In genomic region chr2:195850764-195851163, GRCh38 we compare ENCODE assay signal across 35 cellular contexts.
"Had no signal": no experiment of that assay in that cellular context is flagged by ENCODE, and none has a peak within 500 bp of the region (broad histone marks: within the 10 kb centered on the region; RNA-seq: fewer than 3 reads in every experiment).

No MANE protein-coding gene starts in this region.

- ATAC-seq: activated CD4-positive, alpha-beta T cell treated with anti-CD3 and anti-CD28 coated beads for 36 hours; activated CD4-positive, CD25-positive, alpha-beta regulatory T cell treated with anti-CD3 and anti-CD28 coated beads, Interleukin-2, amount 50 U/mL, for 24 hours; activated CD8-positive, alpha-beta memory T cell treated with anti-CD3 and anti-CD28 coated beads, Interleukin-2, amount 10 ng/mL, durations not matched to agents 7 days and 5 days; activated CD8-positive, alpha-beta T cell treated with anti-CD3 and anti-CD28 coated beads, Interleukin-2, amount 10 ng/mL, durations not matched to agents 7 days and 5 days had no signal

- H3K36me3 Mint-ChIP-seq: activated CD8-positive, alpha-beta memory T cell treated with anti-CD3 and anti-CD28 coated beads, Interleukin-2, amount 10 ng/mL, durations not matched to agents 7 days and 5 days; activated naive CD4-positive, alpha-beta T cell treated with anti-CD3 and anti-CD28 coated beads, Interleukin-2, amount 10 ng/mL, durations not matched to agents 7 days and 5 days; activated naive CD4-positive, alpha-beta T cell treated with anti-CD3 and anti-CD28 coated beads, Interleukin-2, amount 50 U/mL, for 24 hours; activated naive CD8-positive, alpha-beta T cell treated with anti-CD3 and anti-CD28 coated beads for 36 hours; brain had no signal

- H3K4me3 ChIP-seq: ascending aorta, cardiac muscle cell had no signal

- H3K4me3 Mint-ChIP-seq: activated CD4-positive, alpha-beta memory T cell treated with anti-CD3 and anti-CD28 coated beads, Interleukin-2, amount 10 ng/mL, durations not matched to agents 7 days and 5 days; activated CD4-positive, alpha-beta T cell treated with anti-CD3 and anti-CD28 coated beads for 36 hours; activated CD4-positive, alpha-beta T cell treated with anti-CD3 and anti-CD28 coated beads, Interleukin-2, amount 10 ng/mL, durations not matched to agents 7 days and 5 days; activated CD8-positive, alpha-beta memory T cell treated with anti-CD3 and anti-CD28 coated beads, Interleukin-2, amount 10 ng/mL, durations not matched to agents 7 days and 5 days; activated CD8-positive, alpha-beta T cell treated with anti-CD3 and anti-CD28 coated beads, Interleukin-2, amount 10 ng/mL, durations not matched to agents 7 days and 5 days; activated naive CD4-positive, alpha-beta T cell treated with anti-CD3 and anti-CD28 coated beads, Interleukin-2, amount 10 ng/mL, durations not matched to agents 7 days and 5 days; activated naive CD4-positive, alpha-beta T cell treated with anti-CD3 and anti-CD28 coated beads, Interleukin-2, amount 50 U/mL, for 24 hours; activated naive CD8-positive, alpha-beta T cell treated with anti-CD3 and anti-CD28 coated beads for 36 hours; activated T-cell treated with anti-CD3 and anti-CD28 coated beads, Interleukin-2, amount 50 U/mL, for 24 hours; brain; central memory CD8-positive, alpha-beta T cell; T-helper 1 cell treated with Interleukin-12 subunit alpha and Interleukin-12 subunit beta and Interleukin-4 antibody, amounts not matched to agents 30 μg/mL and 1 μg/mL, for 36 hours; T-helper 2 cell treated with Interferon-gamma antibody and Interleukin-4, amounts not matched to agents 5 μg/mL and 100 μg/mL, for 36 hours had no signal

- H3K27ac Mint-ChIP-seq: activated CD4-positive, alpha-beta memory T cell treated with anti-CD3 and anti-CD28 coated beads, Interleukin-2, amount 10 ng/mL, durations not matched to agents 7 days and 5 days; activated CD4-positive, alpha-beta T cell treated with anti-CD3 and anti-CD28 coated beads for 36 hours; activated CD4-positive, alpha-beta T cell treated with anti-CD3 and anti-CD28 coated beads, Interleukin-2, amount 10 ng/mL, durations not matched to agents 7 days and 5 days; activated CD8-positive, alpha-beta memory T cell treated with anti-CD3 and anti-CD28 coated beads, Interleukin-2, amount 10 ng/mL, durations not matched to agents 7 days and 5 days; activated CD8-positive, alpha-beta T cell treated with anti-CD3 and anti-CD28 coated beads, Interleukin-2, amount 10 ng/mL, durations not matched to agents 7 days and 5 days; activated naive CD4-positive, alpha-beta T cell treated with anti-CD3 and anti-CD28 coated beads, Interleukin-2, amount 10 ng/mL, durations not matched to agents 7 days and 5 days; activated naive CD4-positive, alpha-beta T cell treated with anti-CD3 and anti-CD28 coated beads, Interleukin-2, amount 50 U/mL, for 24 hours; activated naive CD8-positive, alpha-beta T cell treated with anti-CD3 and anti-CD28 coated beads for 36 hours; activated T-cell treated with anti-CD3 and anti-CD28 coated beads, Interleukin-2, amount 50 U/mL, for 24 hours; activated T-helper 2 cell treated with anti-CD3 and anti-CD28 coated beads, Interferon-gamma antibody, Interleukin-2, Interleukin-4, amounts not matched to agents 10 μg/mL and 5 μg/mL and 100 μg/mL, durations not matched to agents 14 hours and 24 hours and 36 hours; brain; T-helper 1 cell treated with Interleukin-12 subunit alpha and Interleukin-12 subunit beta and Interleukin-4 antibody, amounts not matched to agents 30 μg/mL and 1 μg/mL, for 36 hours; T-helper 2 cell treated with Interferon-gamma antibody and Interleukin-4, amounts not matched to agents 5 μg/mL and 100 μg/mL, for 36 hours had no signal

- H3K27me3 Mint-ChIP-seq: activated CD4-positive, alpha-beta memory T cell treated with anti-CD3 and anti-CD28 coated beads, Interleukin-2, amount 10 ng/mL, durations not matched to agents 7 days and 5 days; activated CD4-positive, alpha-beta T cell treated with anti-CD3 and anti-CD28 coated beads for 36 hours; activated CD8-positive, alpha-beta memory T cell treated with anti-CD3 and anti-CD28 coated beads, Interleukin-2, amount 10 ng/mL, durations not matched to agents 7 days and 5 days; activated naive CD4-positive, alpha-beta T cell treated with anti-CD3 and anti-CD28 coated beads, Interleukin-2, amount 50 U/mL, for 24 hours; activated naive CD8-positive, alpha-beta T cell treated with anti-CD3 and anti-CD28 coated beads for 36 hours; activated T-cell treated with anti-CD3 and anti-CD28 coated beads, Interleukin-2, amount 50 U/mL, for 24 hours; brain had no signal

- H3K4me1 ChIP-seq: ascending aorta had no signal

- H3K36me3 ChIP-seq: ascending aorta, cardiac muscle cell had no signal

- H3K27me3 ChIP-seq: ascending aorta, cardiac muscle cell had no signal

- H3K27ac ChIP-seq: ascending aorta, cardiac muscle cell, VCaP had no signal

- H3K9me3 ChIP-seq: ascending aorta had no signal

- H3K9me3 Mint-ChIP-seq: activated CD4-positive, alpha-beta memory T cell treated with anti-CD3 and anti-CD28 coated beads, Interleukin-2, amount 10 ng/mL, durations not matched to agents 7 days and 5 days; activated CD4-positive, alpha-beta T cell treated with anti-CD3 and anti-CD28 coated beads, Interleukin-2, amount 10 ng/mL, durations not matched to agents 7 days and 5 days; activated naive CD4-positive, alpha-beta T cell treated with anti-CD3 and anti-CD28 coated beads, Interleukin-2, amount 10 ng/mL, durations not matched to agents 7 days and 5 days; activated naive CD4-positive, alpha-beta T cell treated with anti-CD3 and anti-CD28 coated beads, Interleukin-2, amount 50 U/mL, for 24 hours; activated naive CD8-positive, alpha-beta T cell treated with anti-CD3 and anti-CD28 coated beads for 36 hours; activated T-cell treated with anti-CD3 and anti-CD28 coated beads, Interleukin-2, amount 50 U/mL, for 24 hours; activated T-helper 2 cell treated with anti-CD3 and anti-CD28 coated beads, Interferon-gamma antibody, Interleukin-2, Interleukin-4, amounts not matched to agents 10 μg/mL and 5 μg/mL and 100 μg/mL, durations not matched to agents 14 hours and 24 hours and 36 hours; central memory CD8-positive, alpha-beta T cell; T-helper 1 cell treated with Interleukin-12 subunit alpha and Interleukin-12 subunit beta and Interleukin-4 antibody, amounts not matched to agents 30 μg/mL and 1 μg/mL, for 36 hours; T-helper 2 cell treated with Interferon-gamma antibody and Interleukin-4, amounts not matched to agents 5 μg/mL and 100 μg/mL, for 36 hours had no signal

- H3K4me1 Mint-ChIP-seq: activated CD4-positive, alpha-beta memory T cell treated with anti-CD3 and anti-CD28 coated beads, Interleukin-2, amount 10 ng/mL, durations not matched to agents 7 days and 5 days; activated CD4-positive, alpha-beta T cell treated with anti-CD3 and anti-CD28 coated beads, Interleukin-2, amount 10 ng/mL, durations not matched to agents 7 days and 5 days; activated CD8-positive, alpha-beta memory T cell treated with anti-CD3 and anti-CD28 coated beads, Interleukin-2, amount 10 ng/mL, durations not matched to agents 7 days and 5 days; activated naive CD4-positive, alpha-beta T cell treated with anti-CD3 and anti-CD28 coated beads, Interleukin-2, amount 10 ng/mL, durations not matched to agents 7 days and 5 days; activated naive CD4-positive, alpha-beta T cell treated with anti-CD3 and anti-CD28 coated beads, Interleukin-2, amount 50 U/mL, for 24 hours; central memory CD8-positive, alpha-beta T cell had no signal

- DNase-seq: activated CD4-positive, alpha-beta memory T cell treated with anti-CD3 and anti-CD28 coated beads, Interleukin-2, amount 10 ng/mL, durations not matched to agents 7 days and 5 days; activated CD4-positive, alpha-beta T cell treated with anti-CD3 and anti-CD28 coated beads for 1 hour; activated CD4-positive, alpha-beta T cell treated with anti-CD3 and anti-CD28 coated beads for 36 hours; activated CD4-positive, alpha-beta T cell treated with anti-CD3 and anti-CD28 coated beads for 48 hours; activated CD4-positive, alpha-beta T cell treated with anti-CD3 and anti-CD28 coated beads, Interleukin-2, amount 10 ng/mL, durations not matched to agents 7 days and 5 days; activated CD4-positive, alpha-beta T cell treated with anti-CD3 and anti-CD28 coated beads, Interleukin-2, amount 50 U/mL, for 48 hours; activated CD4-positive, CD25-positive, alpha-beta regulatory T cell; activated CD8-positive, alpha-beta memory T cell treated with anti-CD3 and anti-CD28 coated beads for 24 hours; activated CD8-positive, alpha-beta memory T cell treated with anti-CD3 and anti-CD28 coated beads, Interleukin-2, amount 10 ng/mL, durations not matched to agents 7 days and 5 days; activated CD8-positive, alpha-beta memory T cell treated with anti-CD3 and anti-CD28 coated beads, Interleukin-2, amount 50 U/mL, for 48 hours; activated CD8-positive, alpha-beta T cell treated with anti-CD3 and anti-CD28 coated beads, Interleukin-2, amount 10 ng/mL, durations not matched to agents 7 days and 5 days; activated effector memory CD4-positive, alpha-beta T cell treated with Interleukin-2 at 50 U/mL for 16 hours; activated gamma-delta T cell; activated naive CD4-positive, alpha-beta T cell treated with anti-CD3 and anti-CD28 coated beads, Interleukin-2, amount 10 ng/mL, durations not matched to agents 7 days and 5 days; activated naive CD4-positive, alpha-beta T cell treated with Interleukin-2 at 50 U/mL for 16 hours; activated naive CD8-positive, alpha-beta T cell treated with anti-CD3 and anti-CD28 coated beads for 36 hours; activated T-cell treated with anti-CD3 and anti-CD28 coated beads, Interleukin-2, amount 50 U/mL, for 24 hours; activated T-cell treated with anti-CD3 and anti-CD28 coated beads, Interleukin-2, amount 50 U/mL, for 48 hours; amygdala; anterior cingulate cortex; caudate nucleus; cerebellar nuclear complex; T-helper 1 cell; T-helper 2 cell; T-helper 9 cell had no signal
